In the genomic region with DNA sequence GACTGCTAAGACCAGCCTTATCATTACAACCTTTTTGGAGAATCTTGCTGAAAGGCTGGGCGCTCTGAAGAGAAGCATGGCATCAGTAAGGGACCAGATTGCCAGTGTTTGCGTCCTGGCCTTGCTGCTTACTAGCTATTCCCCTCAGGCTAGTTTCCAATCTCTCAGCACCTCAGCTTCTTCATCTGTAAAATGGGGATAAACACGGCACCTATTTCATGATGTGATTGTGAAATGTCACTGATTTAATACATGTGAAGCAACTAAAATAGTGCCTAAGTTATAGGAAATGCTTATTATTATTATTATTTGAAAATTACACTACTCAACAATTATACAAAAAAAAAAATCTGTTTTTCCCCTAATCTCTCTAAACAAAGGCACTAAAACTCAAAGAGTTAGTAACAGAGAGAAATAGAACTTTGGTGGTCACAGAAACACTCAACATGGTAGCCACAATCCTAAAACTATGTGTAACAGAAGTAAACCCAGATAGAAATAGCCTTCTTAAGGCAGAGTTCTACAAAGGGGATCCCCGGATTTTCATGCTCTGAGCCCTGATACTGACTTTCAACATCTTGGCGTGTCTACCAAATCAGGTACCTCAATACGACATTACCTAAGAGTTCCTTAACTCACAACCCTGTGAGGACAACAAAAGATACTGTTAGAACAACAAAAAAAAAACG, we compare ENCODE assay signal across 10 cellular contexts.
DNase-seq lines count a peak whose midpoint lies in the region; ATAC-seq, FAIRE-seq and TF ChIP-seq lines count a peak whose summit lies in the region.
"Had no signal": no experiment of that assay in that cellular context is flagged by ENCODE, and none has a peak within 500 bp of the region (broad histone marks: within the 10 kb centered on the region; RNA-seq: fewer than 3 reads in every experiment).

No MANE protein-coding gene starts in this region.

- intact Hi-C loops in PC-9 (cut with micrococcal nuclease; ENCODE audit: unreplicated experiment) (loop anchor here (5.0 kb wide), 1 partner anchor 336 kb away; no protein-coding TSS in a partner anchor), adrenal gland (cut with DNase I) (no loop called here), esophagus squamous epithelium (cut with DNase I) (no loop called here)

- H3K79me2 ChIP-seq in astrocyte (ENCODE audit: insufficient read depth, low read length) (no peaks in the 10 kb centered on the region), PC-9 (ENCODE audit: low read depth) (no peaks in the 10 kb centered on the region)

- peaks cover 4% of the 10 kb centered on the region for H3K9me3 Mint-ChIP-seq in astrocyte (ENCODE audit: unreplicated experiment)
- H3K9me3 Mint-ChIP-seq: CD14-positive monocyte had no signal

- H2AFZ ChIP-seq in astrocyte (ENCODE audit: low read depth, low read length), result no peak overlapping the region
- H2AFZ ChIP-seq in PC-9, result no peak overlapping the region

- DNase-seq in GM06990 (ENCODE audit: extremely low read depth, insufficient read length) (peak; percentile 28), astrocyte (ENCODE audit: low read depth) (no peak), PC-9 (no peak), adrenal gland (no peak), esophagus squamous epithelium (lab: John Stamatoyannopoulos, UW) (no peak)
- no peak for DNase-seq in activated CD4-positive, alpha-beta T cell treated with anti-CD3 and anti-CD28 coated beads, Interleukin-2, amount 50 U/mL, for 48 hours
- DNase-seq: NCI-H748 treated with DMSO at 0.1 percent for 48 hours had no signal

- H3K27me3 ChIP-seq in GM06990 (replicated peaks; ENCODE audit: control insufficient read depth, insufficient read depth, low read length) (no peaks in the 10 kb centered on the region), astrocyte (ENCODE audit: insufficient read depth, low read length) (no peaks in the 10 kb centered on the region), PC-9 (ENCODE audit: insufficient read depth, low read depth) (no peaks in the 10 kb centered on the region), adrenal gland (no peaks in the 10 kb centered on the region), esophagus squamous epithelium (no peaks in the 10 kb centered on the region)

- WGBS in adrenal gland, 4 donors, result 84 to 92% (median 89%) methylated on average over 7 of the region's 7 CpGs
- 72 to 84% methylated on average over 7 of the region's 7 CpGs for WGBS in esophagus squamous epithelium, 2 donors

- no peaks in the 10 kb centered on the region for H3K36me3 Mint-ChIP-seq in astrocyte (ENCODE audit: low read depth, unreplicated experiment)
- H3K36me3 Mint-ChIP-seq: CD14-positive monocyte had no signal

- no peak overlapping the region for H3K4me3 Mint-ChIP-seq in astrocyte (ENCODE audit: unreplicated experiment)

- H3K4me3 ChIP-seq in GM06990 (replicated peaks; ENCODE audit: low read depth, low read length) (no peak overlapping the region), astrocyte (ENCODE audit: insufficient read depth, low read depth, low read length) (no peak overlapping the region), PC-9 (no peak overlapping the region), adrenal gland (no peak overlapping the region), esophagus squamous epithelium (no peak overlapping the region)

- H3K27ac Mint-ChIP-seq in astrocyte (ENCODE audit: unreplicated experiment), result peak overlapping the region; percentile 89

- H3F3A ChIP-seq in PC-9 (ENCODE audit: insufficient read depth, low read depth), result peaks cover 22% of the 10 kb centered on the region

- no peaks in the 10 kb centered on the region for H3K36me3 ChIP-seq in GM06990 (ENCODE audit: control insufficient read depth, insufficient read depth, low read length)
- H3K36me3 ChIP-seq in astrocyte (ENCODE audit: insufficient read depth, low read length), result no peaks in the 10 kb centered on the region
- H3K36me3 ChIP-seq in PC-9 (ENCODE audit: low read depth), result no peaks in the 10 kb centered on the region
- H3K36me3 ChIP-seq in adrenal gland (replicated peaks in 1 of 2), result no peaks in the 10 kb centered on the region
- no peaks in the 10 kb centered on the region for H3K36me3 ChIP-seq in esophagus squamous epithelium

- H4K20me1 ChIP-seq in astrocyte (ENCODE audit: insufficient read depth, low read length) (no peaks in the 10 kb centered on the region), PC-9 (ENCODE audit: insufficient read depth) (no peaks in the 10 kb centered on the region)

- H3K4me2 ChIP-seq in astrocyte (ENCODE audit: low read length), result peak overlapping the region; percentile 9
- no peak overlapping the region for H3K4me2 ChIP-seq in PC-9

- POLR2A ChIA-PET in PC-9 (lab: Charles Lee; ENCODE audit: unreplicated experiment), result no interaction called here

- no peak overlapping the region for H3K9ac ChIP-seq in astrocyte (ENCODE audit: low read length)

- TF ChIP-seq POLR2A in adrenal gland (IDR thresholded peaks at IDR 0.05), result no peak
- TF ChIP-seq POLR2A in esophagus squamous epithelium (IDR thresholded peaks at IDR 0.05), result no peak

- no TSS peak for BruUV-seq in PC-9 (replicated peaks; lab: Mats Ljungman, UMichigan)

- no peaks in the 10 kb centered on the region for H3K9me2 ChIP-seq in PC-9 (ENCODE audit: insufficient read depth)

- H3K4me1 ChIP-seq in astrocyte (ENCODE audit: insufficient read depth, low read length), result peaks cover 20% of the 10 kb centered on the region
- H3K4me1 ChIP-seq in PC-9 (replicated peaks; ENCODE audit: insufficient read depth), result peaks cover 31% of the 10 kb centered on the region
- H3K4me1 ChIP-seq in adrenal gland (replicated peaks in 1 of 2), result no peaks in the 10 kb centered on the region
- H3K4me1 ChIP-seq in esophagus squamous epithelium, result peaks cover 6 to 39% (median 17%) of the 10 kb centered on the region in 3 donors

- peaks cover 43% of the 10 kb centered on the region for H3K4me1 Mint-ChIP-seq in astrocyte (ENCODE audit: low read depth, unreplicated experiment)

- no peak for FAIRE-seq in astrocyte (lab: Jason Lieb, UNC)

- H3K27me3 Mint-ChIP-seq in astrocyte (ENCODE audit: low read depth, unreplicated experiment), result no peaks in the 10 kb centered on the region

- H3K9me3 ChIP-seq in astrocyte (ENCODE audit: insufficient read depth, low read depth, low read length) (no peaks in the 10 kb centered on the region), PC-9 (ENCODE audit: insufficient read depth, low read depth) (no peaks in the 10 kb centered on the region), adrenal gland (replicated peaks in 1 of 3) (no peaks in the 10 kb centered on the region), esophagus squamous epithelium (no peaks in the 10 kb centered on the region)

- ATAC-seq in GM19025 (IDR thresholded peaks at IDR 0.05; ENCODE audit: low read depth, unreplicated experiment) (peak; percentile 35), HG03066 (IDR thresholded peaks at IDR 0.05; ENCODE audit: low read depth, unreplicated experiment) (peak; percentile 39)

- no peak overlapping the region for H3K27ac ChIP-seq in astrocyte (ENCODE audit: low read depth, low read length)
- no peak overlapping the region for H3K27ac ChIP-seq in PC-9
- no peak overlapping the region for H3K27ac ChIP-seq in adrenal gland
- no peak overlapping the region for H3K27ac ChIP-seq in esophagus squamous epithelium

- CTCF ChIA-PET in PC-9 (lab: Charles Lee), result no interaction called here

- TF ChIP-seq CTCF in GM06990 (IDR thresholded peaks at IDR 0.05; ENCODE audit: insufficient read depth, low read length, poor library complexity, severe bottlenecking), result no peak
- TF ChIP-seq CTCF in astrocyte (IDR thresholded peaks at IDR 0.05; ENCODE audit: insufficient read depth, low read depth, low read length), result no peak
- no peak for TF ChIP-seq CTCF in PC-9 (conservative IDR thresholded peaks at IDR 0.05)
- TF ChIP-seq CTCF in adrenal gland (IDR thresholded peaks at IDR 0.05), result no peak
- no peak for TF ChIP-seq CTCF in esophagus squamous epithelium (IDR thresholded peaks at IDR 0.05)
